ENCODE assay signal across 11 cellular contexts in the genomic region with DNA sequence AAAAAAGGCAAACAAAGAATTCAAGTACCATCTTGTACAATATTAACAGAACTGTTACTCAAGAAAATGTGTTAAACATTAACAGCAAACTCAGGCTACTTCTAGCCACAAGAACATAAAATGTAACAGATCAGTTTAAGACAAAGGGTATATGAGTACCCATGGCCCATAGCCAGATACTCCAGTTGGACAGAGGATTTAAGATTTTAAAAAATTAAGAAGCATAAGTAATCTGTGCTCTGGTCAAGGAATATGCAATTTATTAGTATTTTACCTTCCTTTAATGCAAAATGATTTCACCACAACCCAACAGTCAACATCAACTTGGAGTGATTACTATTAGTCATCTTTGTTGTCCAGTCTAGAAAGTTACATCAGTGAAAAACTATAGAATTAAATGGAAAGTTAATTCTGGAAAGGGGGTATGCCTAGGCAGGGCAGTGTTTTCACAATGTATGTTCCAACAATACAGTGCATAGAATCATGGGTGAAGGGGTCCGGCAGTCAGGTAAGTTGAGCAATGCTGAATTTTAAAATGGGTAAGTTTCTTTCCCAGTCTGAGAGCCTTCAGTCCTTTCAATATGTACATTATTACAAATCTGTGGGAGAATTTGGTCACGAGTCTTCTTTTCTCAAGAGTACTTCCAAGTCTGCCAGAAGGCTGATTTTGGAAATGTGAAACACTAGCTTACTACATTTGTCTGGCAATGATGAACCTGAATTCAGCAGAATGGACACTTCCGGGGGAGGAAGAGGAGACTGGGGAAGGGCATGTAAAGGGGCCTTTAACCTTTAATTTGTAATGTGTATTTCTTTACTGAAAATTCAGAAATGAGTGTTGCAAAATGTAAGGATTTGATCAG. TPM values are rescaled to one million over a fixed set of nuclear protein-coding genes. Genes with fewer than 3 reads are reported as not detected.
DNase-seq lines count a peak whose midpoint lies in the region; ATAC-seq and TF ChIP-seq lines count a peak whose summit lies in the region.
"Had no signal": no experiment of that assay in that cellular context is flagged by ENCODE, and none has a peak within 500 bp of the region (broad histone marks: within the 10 kb centered on the region; RNA-seq: fewer than 3 reads in every experiment).

No MANE protein-coding gene starts in this region.

- peak in 1 of 2 experiments; percentile 17 for DNase-seq in Caco-2
- peak; percentile 87 for DNase-seq in kidney glomerular epithelial cell (lab: John Stamatoyannopoulos, UW)
- no peak for DNase-seq in D341Med (ENCODE audit: low spot score)
- no peak for DNase-seq in CD14-positive monocyte (ENCODE audit: low spot score)
- no peak for DNase-seq in vagina (ENCODE audit: extremely low spot score in 2 of 2)
- no peak for DNase-seq in mesenteric fat pad (ENCODE audit: low spot score)
- DNase-seq: NCI-H1092 had no signal

- CTCF ChIA-PET in Caco-2 (lab: Charles Lee): no interaction called here

- POLR2A ChIA-PET in Caco-2 (lab: Charles Lee): no interaction called here

- H3K27me3 ChIP-seq in Caco-2 (replicated peaks; ENCODE audit: control insufficient read depth, insufficient read depth, low read length): no peaks in the 10 kb centered on the region
- H3K27me3 ChIP-seq in vagina: no peaks in the 10 kb centered on the region
- H3K27me3 ChIP-seq: suprapubic skin had no signal

- H3K27me3 Mint-ChIP-seq in Caco-2 (ENCODE audit: insufficient read depth, unreplicated experiment) (no peaks in the 10 kb centered on the region), CD14-positive monocyte (ENCODE audit: low read depth in 3 of 3) (peaks cover 0 to 2% (median 0%) of the 10 kb centered on the region in 3 donors)

- peak overlapping the region; percentile 61 for H3K27ac Mint-ChIP-seq in Caco-2 (ENCODE audit: unreplicated experiment)
- no peak overlapping the region for H3K27ac Mint-ChIP-seq in CD14-positive monocyte

- TF ChIP-seq POLR2A in vagina (IDR thresholded peaks at IDR 0.05): no peak

- H3K36me3 Mint-ChIP-seq in Caco-2 (ENCODE audit: insufficient read depth, unreplicated experiment) (peaks cover 56% of the 10 kb centered on the region), CD14-positive monocyte (peaks cover 35 to 53% of the 10 kb centered on the region in 2 donors)

- H3K4me1 ChIP-seq in Caco-2 (peaks cover 39% of the 10 kb centered on the region), vagina (no peaks in the 10 kb centered on the region)
- H3K4me1 ChIP-seq: suprapubic skin had no signal

- intact Hi-C loops in Caco-2 (cut with micrococcal nuclease; ENCODE audit: unreplicated experiment): loop anchor here (1.0 kb wide), 1 partner anchor 35 kb away; no protein-coding TSS in a partner anchor
- intact Hi-C loops in CD14-positive monocyte (cut with micrococcal nuclease): no loop called here
- intact Hi-C loops in vagina (cut with DNase I): no loop called here

- H3K4me1 Mint-ChIP-seq in Caco-2 (ENCODE audit: low read depth, unreplicated experiment): peaks cover 21% of the 10 kb centered on the region
- no peaks in the 10 kb centered on the region for H3K4me1 Mint-ChIP-seq in CD14-positive monocyte

- no TSS peak for BruUV-seq in Caco-2 (replicated peaks; lab: Mats Ljungman, UMichigan)

- H3K9me3 Mint-ChIP-seq in Caco-2 (ENCODE audit: unreplicated experiment) (no peaks in the 10 kb centered on the region), CD14-positive monocyte (no peaks in the 10 kb centered on the region)

- H3K9me3 ChIP-seq in Caco-2: no peaks in the 10 kb centered on the region
- no peaks in the 10 kb centered on the region for H3K9me3 ChIP-seq in vagina
- H3K9me3 ChIP-seq: suprapubic skin had no signal

- TF ChIP-seq CTCF in Caco-2 (IDR thresholded peaks at IDR 0.05; ENCODE audit: insufficient read depth in 1 of 2, low read depth in 1 of 2, low read length in 1 of 2, severe bottlenecking in 1 of 2, unreplicated experiment in 1 of 2) (no peak), CD14-positive monocyte (IDR thresholded peaks at IDR 0.05) (no peak), vagina (IDR thresholded peaks at IDR 0.05) (no peak)

- H3K4me3 ChIP-seq in Caco-2 (ENCODE audit: low read depth, low read length): no peak overlapping the region
- H3K4me3 ChIP-seq in vagina: no peak overlapping the region
- H3K4me3 ChIP-seq: suprapubic skin had no signal

- 0 out of 2 replicates have a peak, but pooled peaks cover 2% of the 10 kb centered on the region for H3K36me3 ChIP-seq in Caco-2 (ENCODE audit: control insufficient read depth, insufficient read depth, low read length)
- no peaks in the 10 kb centered on the region for H3K36me3 ChIP-seq in vagina

- H3K27ac ChIP-seq in vagina: no peak overlapping the region
- H3K27ac ChIP-seq: parathyroid adenoma, suprapubic skin had no signal

- ATAC-seq in GM21390 (IDR thresholded peaks at IDR 0.05; ENCODE audit: unreplicated experiment) (peak; percentile 61), HG03457 (IDR thresholded peaks at IDR 0.05; ENCODE audit: unreplicated experiment) (peak; percentile 63)

- H3K4me3 Mint-ChIP-seq in Caco-2 (ENCODE audit: unreplicated experiment) (peak overlapping the region; percentile 26), CD14-positive monocyte (no peak overlapping the region)

RNA-seq across cellular contexts. Expression of gene SFT2D3, which starts 34.5 kb away (rescaled TPM):
- 12.0 and 12.2 TPM in 2 replicates for total RNA-seq in Caco-2 (2022)
- 1 to 10 TPM in 1 of 2 donors, not detected in 1; 3.8 TPM for polyA plus RNA-seq in CD14-positive monocyte
- 3.7 TPM for total RNA-seq in vagina
- 4.2 TPM for total RNA-seq in mesenteric fat pad
